8 cellular contexts compared by ENCODE assay signal in genomic region chr20:21235713-21236445, GRCh38.
DNase-seq lines count a peak whose midpoint lies in the region; ATAC-seq and TF ChIP-seq lines count a peak whose summit lies in the region.

No MANE protein-coding gene starts in this region.

- POLR2A ChIA-PET in T-cell (lab: Charles Lee) = no interaction called here

- no peaks in the 10 kb centered on the region for H3K27me3 Mint-ChIP-seq in T-cell

- H3K36me3 Mint-ChIP-seq in T-cell = peaks cover 31% of the 10 kb centered on the region

- no peak overlapping the region for H3K27ac Mint-ChIP-seq in T-cell

- peaks cover 5 to 6% (median 5%) of the 10 kb centered on the region in 3 donors for H3K4me1 Mint-ChIP-seq in T-cell

- no peaks in the 10 kb centered on the region for H3K9me3 Mint-ChIP-seq in T-cell

- no peak overlapping the region for H3K4me3 ChIP-seq in left ventricle myocardium inferior

- ATAC-seq in T-cell (replicated peaks in 1 of 4) (peak; percentile 64 to 73 (median 68)), HG03025 (IDR thresholded peaks at IDR 0.05; ENCODE audit: low FRiP score, unreplicated experiment) (no peak)

- peak; percentile 86 for DNase-seq in Ammon's horn (ENCODE audit: low spot score)
- peak; percentile 56 for DNase-seq in GM20000 (ENCODE audit: low spot score)
- peak; percentile 42 for DNase-seq in NCI-H1417 treated with DMSO at 0.1 percent for 48 hours (lab: John Stamatoyannopoulos, UW)
- DNase-seq in T-cell = peak in 33 of 34 experiments; percentile 10 to 72 (median 50)
- peak; percentile 58 for DNase-seq in amniotic epithelial cell (ENCODE audit: low read depth)
- peak; percentile 48 for DNase-seq in left ventricle myocardium inferior
- peak; percentile 89 for DNase-seq in retina

- H3K36me3 ChIP-seq in left ventricle myocardium inferior = peaks cover 33% of the 10 kb centered on the region

- intact Hi-C loops in left ventricle myocardium inferior (cut with micrococcal nuclease) = loop anchor here (5.0 kb wide), 1 partner anchor 271 kb away; no protein-coding TSS in a partner anchor

- no peak overlapping the region for H3K4me3 Mint-ChIP-seq in T-cell

- no peaks in the 10 kb centered on the region for H3K27me3 ChIP-seq in left ventricle myocardium inferior (ENCODE audit: low read depth)

- no peak overlapping the region for H3K27ac ChIP-seq in left ventricle myocardium inferior (replicated peaks)

- TF ChIP-seq CTCF in GM20000 (IDR thresholded peaks at IDR 0.05; ENCODE audit: extremely low read depth, missing control alignments) (peak; percentile 89), left ventricle myocardium inferior (IDR thresholded peaks at IDR 0.05; ENCODE audit: borderline replicate concordance) (peak; percentile 82)

- CTCF ChIA-PET in T-cell (lab: Charles Lee) = interaction anchor here (0.6 to 4.7 kb wide), 23 partner anchors 13 to 1173 kb away, joined by 3 to 66 read pairs (median 3); no protein-coding TSS in a partner anchor

- peaks cover 14% of the 10 kb centered on the region for H3K4me1 ChIP-seq in left ventricle myocardium inferior

- no peaks in the 10 kb centered on the region for H3K9me3 ChIP-seq in left ventricle myocardium inferior (replicated peaks)
